2 cellular contexts compared by ENCODE assay signal in the genomic region with DNA sequence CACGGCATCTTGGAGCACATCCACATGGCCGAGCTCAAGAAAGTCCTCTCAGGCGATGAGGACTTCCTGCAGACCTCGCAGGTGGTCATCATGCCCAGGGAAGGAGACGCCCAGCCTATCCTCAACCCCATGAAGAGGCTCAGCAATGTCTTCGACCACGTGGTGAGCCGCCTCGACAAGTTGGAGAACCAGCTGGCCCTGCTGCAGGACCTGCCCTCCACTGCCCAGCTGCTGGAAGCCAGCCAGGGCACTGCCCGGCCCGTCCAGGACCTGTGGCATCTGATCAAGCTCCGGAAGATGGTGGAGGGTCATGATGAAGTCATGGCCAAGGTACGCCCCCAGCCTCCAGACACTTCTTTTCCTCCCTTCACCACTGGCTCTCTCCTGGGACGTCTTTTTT.
TF ChIP-seq lines count a peak whose summit lies in the region.

No MANE protein-coding gene starts in this region.

TF ChIP-seq in IMR-90, 13 proteins besides CTCF, POLR2A, EP300 and RAD21:
- no peak for TF ChIP-seq NFE2L2 (IDR thresholded peaks at IDR 0.05; ENCODE audit: low read depth, low read length)
- TF ChIP-seq FOS (IDR thresholded peaks at IDR 0.05; ENCODE audit: low read depth, low read length): no peak
- TF ChIP-seq, protein P1, sequence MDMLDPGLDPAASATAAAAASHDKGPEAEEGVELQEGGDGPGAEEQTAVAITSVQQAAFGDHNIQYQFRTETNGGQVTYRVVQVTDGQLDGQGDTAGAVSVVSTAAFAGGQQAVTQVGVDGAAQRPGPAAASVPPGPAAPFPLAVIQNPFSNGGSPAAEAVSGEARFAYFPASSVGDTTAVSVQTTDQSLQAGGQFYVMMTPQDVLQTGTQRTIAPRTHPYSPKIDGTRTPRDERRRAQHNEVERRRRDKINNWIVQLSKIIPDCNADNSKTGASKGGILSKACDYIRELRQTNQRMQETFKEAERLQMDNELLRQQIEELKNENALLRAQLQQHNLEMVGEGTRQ (IDR thresholded peaks at IDR 0.05; ENCODE audit: low read depth, low read length): no peak
- TF ChIP-seq MAFK (IDR thresholded peaks at IDR 0.05; ENCODE audit: low read depth, low read length): no peak
- no peak for TF ChIP-seq MXI1 (IDR thresholded peaks at IDR 0.05; ENCODE audit: borderline replicate concordance, low read depth, low read length)
- no peak for TF ChIP-seq RCOR1 (IDR thresholded peaks at IDR 0.05; ENCODE audit: insufficient replicate concordance, low read length)
- TF ChIP-seq MAZ (IDR thresholded peaks at IDR 0.05; ENCODE audit: borderline replicate concordance, low read depth, low read length): no peak
- no peak for TF ChIP-seq SMC3 (IDR thresholded peaks at IDR 0.05; ENCODE audit: low read depth, low read length)
- no peak for TF ChIP-seq RFX5 (IDR thresholded peaks at IDR 0.05; ENCODE audit: low read depth, low read length)
- no peak for TF ChIP-seq CHD1 (IDR thresholded peaks at IDR 0.05; ENCODE audit: low read depth, low read length)
- TF ChIP-seq, protein P2, sequence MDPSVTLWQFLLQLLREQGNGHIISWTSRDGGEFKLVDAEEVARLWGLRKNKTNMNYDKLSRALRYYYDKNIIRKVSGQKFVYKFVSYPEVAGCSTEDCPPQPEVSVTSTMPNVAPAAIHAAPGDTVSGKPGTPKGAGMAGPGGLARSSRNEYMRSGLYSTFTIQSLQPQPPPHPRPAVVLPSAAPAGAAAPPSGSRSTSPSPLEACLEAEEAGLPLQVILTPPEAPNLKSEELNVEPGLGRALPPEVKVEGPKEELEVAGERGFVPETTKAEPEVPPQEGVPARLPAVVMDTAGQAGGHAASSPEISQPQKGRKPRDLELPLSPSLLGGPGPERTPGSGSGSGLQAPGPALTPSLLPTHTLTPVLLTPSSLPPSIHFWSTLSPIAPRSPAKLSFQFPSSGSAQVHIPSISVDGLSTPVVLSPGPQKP (IDR thresholded peaks at IDR 0.05; ENCODE audit: borderline replicate concordance, low read depth, low read length): no peak
- TF ChIP-seq CEBPB (IDR thresholded peaks at IDR 0.05; ENCODE audit: low read depth, low read length): no peak
- TF ChIP-seq BHLHE40 (IDR thresholded peaks at IDR 0.05; ENCODE audit: low read depth, low read length): no peak
TF ChIP-seq in IMR-90: peak in this region for 0.

TF ChIP-seq in HepG2, 621 proteins besides CTCF, POLR2A, EP300 and RAD21:
- no peak for TF ChIP-seq KLF11 (CRISPR knock-in tag; IDR thresholded peaks at IDR 0.05)
- no peak for TF ChIP-seq GTF2F1 (IDR thresholded peaks at IDR 0.05; ENCODE audit: low read length)
- no peak for TF ChIP-seq ZNF432 (CRISPR knock-in tag; IDR thresholded peaks at IDR 0.05; ENCODE audit: borderline replicate concordance)
- TF ChIP-seq DNMT3B (CRISPR knock-in tag; conservative IDR thresholded peaks at IDR 0.05): no peak
- no peak for TF ChIP-seq KDM4B (CRISPR knock-in tag; IDR thresholded peaks at IDR 0.05)
- TF ChIP-seq NR2C2 (CRISPR knock-in tag; IDR thresholded peaks at IDR 0.05; ENCODE audit: borderline replicate concordance): no peak
- no peak for TF ChIP-seq ZNF101 (CRISPR knock-in tag; IDR thresholded peaks at IDR 0.05; ENCODE audit: borderline replicate concordance, low read depth)
- TF ChIP-seq NR1H2 (CRISPR knock-in tag; IDR thresholded peaks at IDR 0.05; ENCODE audit: borderline replicate concordance, low read depth): no peak
- no peak for TF ChIP-seq ZNF225 (CRISPR knock-in tag; IDR thresholded peaks at IDR 0.05)
- TF ChIP-seq ETV6 (CRISPR knock-in tag; conservative IDR thresholded peaks at IDR 0.05): no peak
- no peak for TF ChIP-seq SOX5 (CRISPR knock-in tag; IDR thresholded peaks at IDR 0.05; ENCODE audit: borderline replicate concordance)
- TF ChIP-seq, protein P3, sequence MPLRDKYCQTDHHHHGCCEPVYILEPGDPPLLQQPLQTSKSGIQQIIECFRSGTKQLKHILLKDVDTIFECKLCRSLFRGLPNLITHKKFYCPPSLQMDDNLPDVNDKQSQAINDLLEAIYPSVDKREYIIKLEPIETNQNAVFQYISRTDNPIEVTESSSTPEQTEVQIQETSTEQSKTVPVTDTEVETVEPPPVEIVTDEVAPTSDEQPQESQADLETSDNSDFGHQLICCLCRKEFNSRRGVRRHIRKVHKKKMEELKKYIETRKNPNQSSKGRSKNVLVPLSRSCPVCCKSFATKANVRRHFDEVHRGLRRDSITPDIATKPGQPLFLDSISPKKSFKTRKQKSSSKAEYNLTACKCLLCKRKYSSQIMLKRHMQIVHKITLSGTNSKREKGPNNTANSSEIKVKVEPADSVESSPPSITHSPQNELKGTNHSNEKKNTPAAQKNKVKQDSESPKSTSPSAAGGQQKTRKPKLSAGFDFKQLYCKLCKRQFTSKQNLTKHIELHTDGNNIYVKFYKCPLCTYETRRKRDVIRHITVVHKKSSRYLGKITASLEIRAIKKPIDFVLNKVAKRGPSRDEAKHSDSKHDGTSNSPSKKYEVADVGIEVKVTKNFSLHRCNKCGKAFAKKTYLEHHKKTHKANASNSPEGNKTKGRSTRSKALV (CRISPR knock-in tag; IDR thresholded peaks at IDR 0.05): no peak
